Comparison of ENCODE assay signal across 34 cellular contexts in the genomic region with DNA sequence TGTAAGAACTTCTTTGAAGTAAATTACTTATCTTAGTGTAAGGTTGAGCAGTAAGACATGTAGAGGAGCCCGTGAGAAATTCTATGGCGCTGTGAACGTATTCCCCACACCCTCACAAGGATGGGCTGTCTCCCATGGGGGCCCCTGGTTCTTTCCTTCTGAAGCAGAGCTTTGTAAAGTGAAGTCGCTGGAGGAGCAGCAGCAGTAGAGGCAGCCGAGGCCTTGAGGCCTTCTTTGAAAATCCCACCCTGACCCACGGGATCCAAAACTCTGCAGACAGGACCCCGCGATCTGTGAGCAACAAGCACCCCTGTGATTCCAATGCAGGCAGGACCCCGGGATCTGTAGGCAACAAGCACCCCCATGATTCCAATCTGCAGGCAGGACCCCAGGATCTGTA. TPM values are rescaled to one million over a fixed set of nuclear protein-coding genes. Genes with fewer than 3 reads are reported as not detected.
"Had no signal": no experiment of that assay in that cellular context is flagged by ENCODE, and none has a peak within 500 bp of the region (broad histone marks: within the 10 kb centered on the region; RNA-seq: fewer than 3 reads in every experiment).

No MANE protein-coding gene starts in this region.

- H3K36me3 ChIP-seq: adrenal gland, ascending aorta, brain microvascular endothelial cell, breast epithelium, cardiac muscle cell had no signal

- H3K9me3 ChIP-seq: adrenal gland, ascending aorta, body of pancreas, breast epithelium had no signal

- H3K4me3 ChIP-seq: adrenal gland, ascending aorta, body of pancreas, breast epithelium, cardiac muscle cell had no signal

- DNase-seq: activated effector memory CD4-positive, alpha-beta T cell treated with anti-CD3 and anti-CD28 coated beads, Interleukin-2, amount 50 U/mL, for 16 hours; activated effector memory CD4-positive, alpha-beta T cell treated with Interleukin-2 at 50 U/mL for 16 hours; activated gamma-delta T cell; activated gamma-delta T cell treated with Interleukin-2 at 50 U/mL for 16 hours; activated naive CD4-positive, alpha-beta T cell; activated naive CD4-positive, alpha-beta T cell treated with anti-CD3 and anti-CD28 coated beads for 36 hours; activated naive CD4-positive, alpha-beta T cell treated with anti-CD3 and anti-CD28 coated beads, Interleukin-2, amount 10 ng/mL, durations not matched to agents 7 days and 5 days; activated naive CD4-positive, alpha-beta T cell treated with anti-CD3 and anti-CD28 coated beads, Interleukin-2, amount 50 U/mL, for 16 hours; activated naive CD4-positive, alpha-beta T cell treated with Interleukin-2 at 50 U/mL for 16 hours; activated naive CD8-positive, alpha-beta T cell treated with anti-CD3 and anti-CD28 coated beads for 36 hours; activated naive CD8-positive, alpha-beta T cell treated with anti-CD3 and anti-CD28 coated beads, Interleukin-2, amount 10 ng/mL, durations not matched to agents 7 days and 5 days; activated naive CD8-positive, alpha-beta T cell treated with anti-CD3 and anti-CD28 coated beads, Interleukin-2, amount 50 U/mL, for 24 hours; activated T-cell treated with anti-CD3 and anti-CD28 coated beads for 4 hours; activated T-cell treated with anti-CD3 and anti-CD28 coated beads, Interleukin-2, amount 50 U/mL, for 1 hour; activated T-cell treated with anti-CD3 and anti-CD28 coated beads, Interleukin-2, amount 50 U/mL, for 24 hours; activated T-cell treated with anti-CD3 and anti-CD28 coated beads, Interleukin-2, amount 50 U/mL, for 4 hours; activated T-cell treated with anti-CD3 and anti-CD28 coated beads, Interleukin-2, amount 50 U/mL, for 48 hours; activated T-cell treated with anti-CD3 and anti-CD28 coated beads, Interleukin-2, amount 50 U/mL, for 72 hours; amniotic stem cell; amygdala; anterior cingulate cortex; aorta; body of pancreas; brain microvascular endothelial cell; caudate nucleus; central memory CD4-positive, alpha-beta T cell; cerebellar nuclear complex had no signal

- H3K27ac ChIP-seq: adrenal gland, ascending aorta, body of pancreas, brain microvascular endothelial cell, breast epithelium, cardiac muscle cell had no signal

- H3K27me3 ChIP-seq: adrenal gland, ascending aorta, body of pancreas, brain microvascular endothelial cell, breast epithelium had no signal

- H3K4me1 ChIP-seq: ascending aorta, body of pancreas, breast epithelium had no signal

RNA-seq across cellular contexts. Expression of gene SNTG2, which starts 23.8 kb away (rescaled TPM):
- total RNA-seq: activated T-helper 1 cell treated with anti-CD3 and anti-CD28 coated beads, Interleukin-12 subunit alpha, Interleukin-12 subunit beta, Interleukin-2, Interleukin-4 antibody, amounts not matched to agents 30 ng/mL and 10 ng/mL and 1 ng/mL, durations not matched to agents 14 hours and 24 hours and 36 hours; activated T-helper 2 cell treated with anti-CD3 and anti-CD28 coated beads, Interferon-gamma antibody, Interleukin-2, Interleukin-4, amounts not matched to agents 10 μg/mL and 5 μg/mL and 100 μg/mL, durations not matched to agents 14 hours and 24 hours and 36 hours; bronchial epithelial cell had no signal
- polyA plus RNA-seq: aorta had no signal
